ENCODE assay signal across 1 cellular context in the genomic region with DNA sequence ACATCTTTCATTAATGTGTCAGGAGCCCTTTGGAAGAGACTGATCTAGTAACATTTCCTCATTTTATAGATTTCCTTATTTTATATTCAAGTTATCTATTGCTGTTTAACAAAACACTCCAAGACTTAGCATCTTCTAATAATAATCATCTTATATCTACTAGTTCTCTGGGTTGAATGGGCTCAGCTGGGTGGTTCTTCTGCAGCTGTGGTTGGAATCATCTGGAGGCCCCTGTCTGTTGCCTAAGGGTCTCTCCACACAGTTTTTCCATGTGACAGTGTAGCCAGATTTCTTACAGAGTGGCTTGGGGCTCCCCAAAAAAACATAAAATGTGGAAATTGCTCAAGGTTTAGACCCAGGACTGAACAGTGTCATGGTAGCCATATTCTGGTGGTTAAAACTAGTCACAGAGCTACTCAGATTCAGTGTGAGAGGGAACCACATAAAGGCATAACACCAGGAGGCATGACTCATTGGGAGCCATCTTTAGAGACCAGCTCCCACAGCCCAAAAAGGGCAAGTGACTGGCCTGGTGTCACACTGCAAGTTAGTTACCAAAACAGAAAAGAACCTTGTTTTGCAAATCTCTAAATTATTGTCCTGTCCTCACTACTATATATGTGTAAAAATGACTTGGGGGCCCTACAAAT.
TF ChIP-seq lines count a peak whose summit lies in the region.

No MANE protein-coding gene starts in this region.

TF ChIP-seq in K562, 482 proteins besides CTCF, POLR2A, EP300 and RAD21 (continues in another document):
- TF ChIP-seq YY1 (IDR thresholded peaks at IDR 0.05; ENCODE audit: borderline replicate concordance in 1 of 3, control insufficient read depth in 1 of 3, extremely low read depth in 1 of 3, insufficient read depth in 3 of 3, insufficient read length in 1 of 3, insufficient replicate concordance in 2 of 3, low read depth in 1 of 3, low read length in 2 of 3) (peak in 1 of 3 experiments; percentile 71), HNRNPK (IDR thresholded peaks at IDR 0.05; ENCODE audit: low read depth, low read length, poor library complexity, severe bottlenecking) (no peak), ZNF41 (CRISPR knock-in tag; conservative IDR thresholded peaks at IDR 0.05) (no peak), SIX5 (IDR thresholded peaks at IDR 0.05; ENCODE audit: borderline replicate concordance in 1 of 2, insufficient read depth in 1 of 2, low read depth in 1 of 2, low read length in 2 of 2) (no peak), ARID2 (IDR thresholded peaks at IDR 0.05) (no peak), OTX1 (CRISPR knock-in tag; IDR thresholded peaks at IDR 0.05) (no peak), LARP7 (IDR thresholded peaks at IDR 0.05) (no peak), EWSR1 (IDR thresholded peaks at IDR 0.05; ENCODE audit: borderline replicate concordance, low read depth, partially characterized antibody) (no peak), ATF7 (IDR thresholded peaks at IDR 0.05) (no peak), JUND (IDR thresholded peaks at IDR 0.05; ENCODE audit: borderline replicate concordance, low read depth, low read length) (no peak), JUND (tag; IDR thresholded peaks at IDR 0.05; ENCODE audit: borderline replicate concordance, low read depth, low read length) (0 out of 3 replicates have a peak, but pooled peaks have one; percentile 11), ZZZ3 (IDR thresholded peaks at IDR 0.05) (no peak), CTBP1 (IDR thresholded peaks at IDR 0.05; ENCODE audit: borderline replicate concordance) (no peak), ZFP36 (IDR thresholded peaks at IDR 0.05; ENCODE audit: low read depth, low read length, partially characterized antibody) (no peak), FOSL1 (tag; conservative IDR thresholded peaks at IDR 0.05) (peak; percentile 53), ZC3H4 (CRISPR knock-in tag; IDR thresholded peaks at IDR 0.05; ENCODE audit: borderline replicate concordance) (no peak), SIN3A (IDR thresholded peaks at IDR 0.05; ENCODE audit: borderline replicate concordance in 2 of 2, control insufficient read depth in 1 of 2, low read depth in 2 of 2, low read length in 2 of 2) (no peak)
- TF ChIP-seq, protein P1, sequence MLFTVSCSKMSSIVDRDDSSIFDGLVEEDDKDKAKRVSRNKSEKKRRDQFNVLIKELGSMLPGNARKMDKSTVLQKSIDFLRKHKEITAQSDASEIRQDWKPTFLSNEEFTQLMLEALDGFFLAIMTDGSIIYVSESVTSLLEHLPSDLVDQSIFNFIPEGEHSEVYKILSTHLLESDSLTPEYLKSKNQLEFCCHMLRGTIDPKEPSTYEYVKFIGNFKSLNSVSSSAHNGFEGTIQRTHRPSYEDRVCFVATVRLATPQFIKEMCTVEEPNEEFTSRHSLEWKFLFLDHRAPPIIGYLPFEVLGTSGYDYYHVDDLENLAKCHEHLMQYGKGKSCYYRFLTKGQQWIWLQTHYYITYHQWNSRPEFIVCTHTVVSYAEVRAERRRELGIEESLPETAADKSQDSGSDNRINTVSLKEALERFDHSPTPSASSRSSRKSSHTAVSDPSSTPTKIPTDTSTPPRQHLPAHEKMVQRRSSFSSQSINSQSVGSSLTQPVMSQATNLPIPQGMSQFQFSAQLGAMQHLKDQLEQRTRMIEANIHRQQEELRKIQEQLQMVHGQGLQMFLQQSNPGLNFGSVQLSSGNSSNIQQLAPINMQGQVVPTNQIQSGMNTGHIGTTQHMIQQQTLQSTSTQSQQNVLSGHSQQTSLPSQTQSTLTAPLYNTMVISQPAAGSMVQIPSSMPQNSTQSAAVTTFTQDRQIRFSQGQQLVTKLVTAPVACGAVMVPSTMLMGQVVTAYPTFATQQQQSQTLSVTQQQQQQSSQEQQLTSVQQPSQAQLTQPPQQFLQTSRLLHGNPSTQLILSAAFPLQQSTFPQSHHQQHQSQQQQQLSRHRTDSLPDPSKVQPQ (CRISPR knock-in tag; IDR thresholded peaks at IDR 0.05; ENCODE audit: borderline replicate concordance): no peak
- TF ChIP-seq, protein P2, sequence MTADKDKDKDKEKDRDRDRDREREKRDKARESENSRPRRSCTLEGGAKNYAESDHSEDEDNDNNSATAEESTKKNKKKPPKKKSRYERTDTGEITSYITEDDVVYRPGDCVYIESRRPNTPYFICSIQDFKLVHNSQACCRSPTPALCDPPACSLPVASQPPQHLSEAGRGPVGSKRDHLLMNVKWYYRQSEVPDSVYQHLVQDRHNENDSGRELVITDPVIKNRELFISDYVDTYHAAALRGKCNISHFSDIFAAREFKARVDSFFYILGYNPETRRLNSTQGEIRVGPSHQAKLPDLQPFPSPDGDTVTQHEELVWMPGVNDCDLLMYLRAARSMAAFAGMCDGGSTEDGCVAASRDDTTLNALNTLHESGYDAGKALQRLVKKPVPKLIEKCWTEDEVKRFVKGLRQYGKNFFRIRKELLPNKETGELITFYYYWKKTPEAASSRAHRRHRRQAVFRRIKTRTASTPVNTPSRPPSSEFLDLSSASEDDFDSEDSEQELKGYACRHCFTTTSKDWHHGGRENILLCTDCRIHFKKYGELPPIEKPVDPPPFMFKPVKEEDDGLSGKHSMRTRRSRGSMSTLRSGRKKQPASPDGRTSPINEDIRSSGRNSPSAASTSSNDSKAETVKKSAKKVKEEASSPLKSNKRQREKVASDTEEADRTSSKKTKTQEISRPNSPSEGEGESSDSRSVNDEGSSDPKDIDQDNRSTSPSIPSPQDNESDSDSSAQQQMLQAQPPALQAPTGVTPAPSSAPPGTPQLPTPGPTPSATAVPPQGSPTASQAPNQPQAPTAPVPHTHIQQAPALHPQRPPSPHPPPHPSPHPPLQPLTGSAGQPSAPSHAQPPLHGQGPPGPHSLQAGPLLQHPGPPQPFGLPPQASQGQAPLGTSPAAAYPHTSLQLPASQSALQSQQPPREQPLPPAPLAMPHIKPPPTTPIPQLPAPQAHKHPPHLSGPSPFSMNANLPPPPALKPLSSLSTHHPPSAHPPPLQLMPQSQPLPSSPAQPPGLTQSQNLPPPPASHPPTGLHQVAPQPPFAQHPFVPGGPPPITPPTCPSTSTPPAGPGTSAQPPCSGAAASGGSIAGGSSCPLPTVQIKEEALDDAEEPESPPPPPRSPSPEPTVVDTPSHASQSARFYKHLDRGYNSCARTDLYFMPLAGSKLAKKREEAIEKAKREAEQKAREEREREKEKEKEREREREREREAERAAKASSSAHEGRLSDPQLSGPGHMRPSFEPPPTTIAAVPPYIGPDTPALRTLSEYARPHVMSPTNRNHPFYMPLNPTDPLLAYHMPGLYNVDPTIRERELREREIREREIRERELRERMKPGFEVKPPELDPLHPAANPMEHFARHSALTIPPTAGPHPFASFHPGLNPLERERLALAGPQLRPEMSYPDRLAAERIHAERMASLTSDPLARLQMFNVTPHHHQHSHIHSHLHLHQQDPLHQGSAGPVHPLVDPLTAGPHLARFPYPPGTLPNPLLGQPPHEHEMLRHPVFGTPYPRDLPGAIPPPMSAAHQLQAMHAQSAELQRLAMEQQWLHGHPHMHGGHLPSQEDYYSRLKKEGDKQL (CRISPR knock-in tag; IDR thresholded peaks at IDR 0.05; ENCODE audit: borderline replicate concordance): no peak
- TF ChIP-seq, protein P3, sequence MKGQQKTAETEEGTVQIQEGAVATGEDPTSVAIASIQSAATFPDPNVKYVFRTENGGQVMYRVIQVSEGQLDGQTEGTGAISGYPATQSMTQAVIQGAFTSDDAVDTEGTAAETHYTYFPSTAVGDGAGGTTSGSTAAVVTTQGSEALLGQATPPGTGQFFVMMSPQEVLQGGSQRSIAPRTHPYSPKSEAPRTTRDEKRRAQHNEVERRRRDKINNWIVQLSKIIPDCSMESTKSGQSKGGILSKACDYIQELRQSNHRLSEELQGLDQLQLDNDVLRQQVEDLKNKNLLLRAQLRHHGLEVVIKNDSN (CRISPR knock-in tag; IDR thresholded peaks at IDR 0.05): no peak
- TF ChIP-seq, protein P4, sequence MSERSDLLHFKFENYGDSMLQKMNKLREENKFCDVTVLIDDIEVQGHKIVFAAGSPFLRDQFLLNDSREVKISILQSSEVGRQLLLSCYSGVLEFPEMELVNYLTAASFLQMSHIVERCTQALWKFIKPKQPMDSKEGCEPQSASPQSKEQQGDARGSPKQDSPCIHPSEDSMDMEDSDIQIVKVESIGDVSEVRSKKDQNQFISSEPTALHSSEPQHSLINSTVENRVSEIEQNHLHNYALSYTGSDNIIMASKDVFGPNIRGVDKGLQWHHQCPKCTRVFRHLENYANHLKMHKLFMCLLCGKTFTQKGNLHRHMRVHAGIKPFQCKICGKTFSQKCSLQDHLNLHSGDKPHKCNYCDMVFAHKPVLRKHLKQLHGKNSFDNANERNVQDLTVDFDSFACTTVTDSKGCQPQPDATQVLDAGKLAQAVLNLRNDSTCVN (CRISPR knock-in tag; IDR thresholded peaks at IDR 0.05): no peak
- TF ChIP-seq, protein P5, sequence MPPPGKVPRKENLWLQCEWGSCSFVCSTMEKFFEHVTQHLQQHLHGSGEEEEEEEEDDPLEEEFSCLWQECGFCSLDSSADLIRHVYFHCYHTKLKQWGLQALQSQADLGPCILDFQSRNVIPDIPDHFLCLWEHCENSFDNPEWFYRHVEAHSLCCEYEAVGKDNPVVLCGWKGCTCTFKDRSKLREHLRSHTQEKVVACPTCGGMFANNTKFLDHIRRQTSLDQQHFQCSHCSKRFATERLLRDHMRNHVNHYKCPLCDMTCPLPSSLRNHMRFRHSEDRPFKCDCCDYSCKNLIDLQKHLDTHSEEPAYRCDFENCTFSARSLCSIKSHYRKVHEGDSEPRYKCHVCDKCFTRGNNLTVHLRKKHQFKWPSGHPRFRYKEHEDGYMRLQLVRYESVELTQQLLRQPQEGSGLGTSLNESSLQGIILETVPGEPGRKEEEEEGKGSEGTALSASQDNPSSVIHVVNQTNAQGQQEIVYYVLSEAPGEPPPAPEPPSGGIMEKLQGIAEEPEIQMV (tag; conservative IDR thresholded peaks at IDR 0.05; ENCODE audit: low read depth): no peak
- TF ChIP-seq, protein P6, sequence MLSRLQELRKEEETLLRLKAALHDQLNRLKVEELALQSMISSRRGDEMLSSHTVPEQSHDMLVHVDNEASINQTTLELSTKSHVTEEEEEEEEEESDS (CRISPR knock-in tag; IDR thresholded peaks at IDR 0.05): no peak
- TF ChIP-seq, protein P7, sequence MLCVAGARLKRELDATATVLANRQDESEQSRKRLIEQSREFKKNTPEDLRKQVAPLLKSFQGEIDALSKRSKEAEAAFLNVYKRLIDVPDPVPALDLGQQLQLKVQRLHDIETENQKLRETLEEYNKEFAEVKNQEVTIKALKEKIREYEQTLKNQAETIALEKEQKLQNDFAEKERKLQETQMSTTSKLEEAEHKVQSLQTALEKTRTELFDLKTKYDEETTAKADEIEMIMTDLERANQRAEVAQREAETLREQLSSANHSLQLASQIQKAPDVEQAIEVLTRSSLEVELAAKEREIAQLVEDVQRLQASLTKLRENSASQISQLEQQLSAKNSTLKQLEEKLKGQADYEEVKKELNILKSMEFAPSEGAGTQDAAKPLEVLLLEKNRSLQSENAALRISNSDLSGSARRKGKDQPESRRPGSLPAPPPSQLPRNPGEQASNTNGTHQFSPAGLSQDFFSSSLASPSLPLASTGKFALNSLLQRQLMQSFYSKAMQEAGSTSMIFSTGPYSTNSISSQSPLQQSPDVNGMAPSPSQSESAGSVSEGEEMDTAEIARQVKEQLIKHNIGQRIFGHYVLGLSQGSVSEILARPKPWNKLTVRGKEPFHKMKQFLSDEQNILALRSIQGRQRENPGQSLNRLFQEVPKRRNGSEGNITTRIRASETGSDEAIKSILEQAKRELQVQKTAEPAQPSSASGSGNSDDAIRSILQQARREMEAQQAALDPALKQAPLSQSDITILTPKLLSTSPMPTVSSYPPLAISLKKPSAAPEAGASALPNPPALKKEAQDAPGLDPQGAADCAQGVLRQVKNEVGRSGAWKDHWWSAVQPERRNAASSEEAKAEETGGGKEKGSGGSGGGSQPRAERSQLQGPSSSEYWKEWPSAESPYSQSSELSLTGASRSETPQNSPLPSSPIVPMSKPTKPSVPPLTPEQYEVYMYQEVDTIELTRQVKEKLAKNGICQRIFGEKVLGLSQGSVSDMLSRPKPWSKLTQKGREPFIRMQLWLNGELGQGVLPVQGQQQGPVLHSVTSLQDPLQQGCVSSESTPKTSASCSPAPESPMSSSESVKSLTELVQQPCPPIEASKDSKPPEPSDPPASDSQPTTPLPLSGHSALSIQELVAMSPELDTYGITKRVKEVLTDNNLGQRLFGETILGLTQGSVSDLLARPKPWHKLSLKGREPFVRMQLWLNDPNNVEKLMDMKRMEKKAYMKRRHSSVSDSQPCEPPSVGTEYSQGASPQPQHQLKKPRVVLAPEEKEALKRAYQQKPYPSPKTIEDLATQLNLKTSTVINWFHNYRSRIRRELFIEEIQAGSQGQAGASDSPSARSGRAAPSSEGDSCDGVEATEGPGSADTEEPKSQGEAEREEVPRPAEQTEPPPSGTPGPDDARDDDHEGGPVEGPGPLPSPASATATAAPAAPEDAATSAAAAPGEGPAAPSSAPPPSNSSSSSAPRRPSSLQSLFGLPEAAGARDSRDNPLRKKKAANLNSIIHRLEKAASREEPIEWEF (CRISPR knock-in tag; IDR thresholded peaks at IDR 0.05): no peak
- TF ChIP-seq, protein P8, sequence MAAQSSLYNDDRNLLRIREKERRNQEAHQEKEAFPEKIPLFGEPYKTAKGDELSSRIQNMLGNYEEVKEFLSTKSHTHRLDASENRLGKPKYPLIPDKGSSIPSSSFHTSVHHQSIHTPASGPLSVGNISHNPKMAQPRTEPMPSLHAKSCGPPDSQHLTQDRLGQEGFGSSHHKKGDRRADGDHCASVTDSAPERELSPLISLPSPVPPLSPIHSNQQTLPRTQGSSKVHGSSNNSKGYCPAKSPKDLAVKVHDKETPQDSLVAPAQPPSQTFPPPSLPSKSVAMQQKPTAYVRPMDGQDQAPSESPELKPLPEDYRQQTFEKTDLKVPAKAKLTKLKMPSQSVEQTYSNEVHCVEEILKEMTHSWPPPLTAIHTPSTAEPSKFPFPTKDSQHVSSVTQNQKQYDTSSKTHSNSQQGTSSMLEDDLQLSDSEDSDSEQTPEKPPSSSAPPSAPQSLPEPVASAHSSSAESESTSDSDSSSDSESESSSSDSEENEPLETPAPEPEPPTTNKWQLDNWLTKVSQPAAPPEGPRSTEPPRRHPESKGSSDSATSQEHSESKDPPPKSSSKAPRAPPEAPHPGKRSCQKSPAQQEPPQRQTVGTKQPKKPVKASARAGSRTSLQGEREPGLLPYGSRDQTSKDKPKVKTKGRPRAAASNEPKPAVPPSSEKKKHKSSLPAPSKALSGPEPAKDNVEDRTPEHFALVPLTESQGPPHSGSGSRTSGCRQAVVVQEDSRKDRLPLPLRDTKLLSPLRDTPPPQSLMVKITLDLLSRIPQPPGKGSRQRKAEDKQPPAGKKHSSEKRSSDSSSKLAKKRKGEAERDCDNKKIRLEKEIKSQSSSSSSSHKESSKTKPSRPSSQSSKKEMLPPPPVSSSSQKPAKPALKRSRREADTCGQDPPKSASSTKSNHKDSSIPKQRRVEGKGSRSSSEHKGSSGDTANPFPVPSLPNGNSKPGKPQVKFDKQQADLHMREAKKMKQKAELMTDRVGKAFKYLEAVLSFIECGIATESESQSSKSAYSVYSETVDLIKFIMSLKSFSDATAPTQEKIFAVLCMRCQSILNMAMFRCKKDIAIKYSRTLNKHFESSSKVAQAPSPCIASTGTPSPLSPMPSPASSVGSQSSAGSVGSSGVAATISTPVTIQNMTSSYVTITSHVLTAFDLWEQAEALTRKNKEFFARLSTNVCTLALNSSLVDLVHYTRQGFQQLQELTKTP (IDR thresholded peaks at IDR 0.05; ENCODE audit: low read depth in 1 of 2, partially characterized antibody in 2 of 2): no peak
- TF ChIP-seq, protein P9, sequence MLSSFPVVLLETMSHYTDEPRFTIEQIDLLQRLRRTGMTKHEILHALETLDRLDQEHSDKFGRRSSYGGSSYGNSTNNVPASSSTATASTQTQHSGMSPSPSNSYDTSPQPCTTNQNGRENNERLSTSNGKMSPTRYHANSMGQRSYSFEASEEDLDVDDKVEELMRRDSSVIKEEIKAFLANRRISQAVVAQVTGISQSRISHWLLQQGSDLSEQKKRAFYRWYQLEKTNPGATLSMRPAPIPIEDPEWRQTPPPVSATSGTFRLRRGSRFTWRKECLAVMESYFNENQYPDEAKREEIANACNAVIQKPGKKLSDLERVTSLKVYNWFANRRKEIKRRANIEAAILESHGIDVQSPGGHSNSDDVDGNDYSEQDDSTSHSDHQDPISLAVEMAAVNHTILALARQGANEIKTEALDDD (IDR thresholded peaks at IDR 0.05): 0 out of 2 replicates have a peak, but pooled peaks have one; percentile 24
